8 cellular contexts compared by ENCODE assay signal in genomic region chr9:34957492-34958410, GRCh38. TPM values are rescaled to one million over a fixed set of nuclear protein-coding genes. Genes with fewer than 3 reads are reported as not detected.
DNase-seq lines count a peak whose midpoint lies in the region; ATAC-seq and TF ChIP-seq lines count a peak whose summit lies in the region.

PHF24 (plus strand) TSS chr9:34958285; CDS start chr9:34971299, 13,014 bp downstream.

- H3K9ac ChIP-seq in muscle layer of colon (ENCODE audit: low read length): no peak within 1 kb of the TSS

- intact Hi-C loops in tibial artery (cut with DNase I; ENCODE audit: low total_unique reads): no loop called here

- H3K36me3 ChIP-seq in muscle layer of colon (ENCODE audit: insufficient read depth, low read length) (no peaks in the 10 kb centered on the region), tibial artery (no peaks in the 10 kb centered on the region)

- no peak within 1 kb of the TSS for H3K27ac ChIP-seq in muscle layer of colon (ENCODE audit: low read depth, low read length)
- H3K27ac ChIP-seq in tibial artery: no peak within 1 kb of the TSS

- no peak for TF ChIP-seq CTCF in tibial artery (IDR thresholded peaks at IDR 0.05)

- no peaks in the 10 kb centered on the region for H3K9me3 ChIP-seq in muscle layer of colon (ENCODE audit: low read length)
- H3K9me3 ChIP-seq in tibial artery: no peaks in the 10 kb centered on the region

- peak within 1 kb of the TSS; percentile 35 to 38 for H3K4me3 ChIP-seq in muscle layer of colon (ENCODE audit: low read depth in 1 of 2, low read length in 2 of 2)
- peak within 1 kb of the TSS; percentile 32 to 55 for H3K4me3 ChIP-seq in tibial artery

- peak; percentile 2 to 23 (median 4) for DNase-seq in NCI-H1417 (lab: John Stamatoyannopoulos, UW)
- DNase-seq in NCI-H1417 treated with DMSO at 0.1 percent for 48 hours (lab: John Stamatoyannopoulos, UW): no peak
- DNase-seq in T follicular helper cell (ENCODE audit: low read depth): peak; percentile 5
- peak; percentile 63 for DNase-seq in ecto neural progenitor cell (ENCODE audit: low spot score)
- no peak for DNase-seq in tibial artery
- no peak for DNase-seq in ureter (ENCODE audit: low spot score)

- no peak for ATAC-seq in HG02588 (IDR thresholded peaks at IDR 0.05; ENCODE audit: unreplicated experiment)

- H3K4me1 ChIP-seq in muscle layer of colon (ENCODE audit: insufficient read depth, low read length): no peaks in the 10 kb centered on the region
- peaks cover 0 to 15% (median 9%) of the 10 kb centered on the region in 4 donors for H3K4me1 ChIP-seq in tibial artery

- peaks cover 18 to 20% of the 10 kb centered on the region in 2 donors for H3K27me3 ChIP-seq in muscle layer of colon (ENCODE audit: control insufficient read depth in 1 of 2, insufficient read depth in 2 of 2, low read length in 2 of 2)
- peaks cover 9 to 42% of the 10 kb centered on the region in 2 donors for H3K27me3 ChIP-seq in tibial artery

RNA-seq across cellular contexts. Expression of gene PHF24, which starts in this region (rescaled TPM):
- 1.7 TPM for total RNA-seq in ureter

Comparison
In these comparisons a context has a peak if more than half of its experiments do, and no peak if none do; other contexts are left out.
1. DNase-seq: peak in NCI-H1417 (3 of 3), T follicular helper cell (single experiment) and ecto neural progenitor cell (single experiment); none in NCI-H1417 treated with DMSO at 0.1 percent for 48 hours (single experiment), tibial artery (0 of 2) and ureter (single experiment).